In the genomic region with DNA sequence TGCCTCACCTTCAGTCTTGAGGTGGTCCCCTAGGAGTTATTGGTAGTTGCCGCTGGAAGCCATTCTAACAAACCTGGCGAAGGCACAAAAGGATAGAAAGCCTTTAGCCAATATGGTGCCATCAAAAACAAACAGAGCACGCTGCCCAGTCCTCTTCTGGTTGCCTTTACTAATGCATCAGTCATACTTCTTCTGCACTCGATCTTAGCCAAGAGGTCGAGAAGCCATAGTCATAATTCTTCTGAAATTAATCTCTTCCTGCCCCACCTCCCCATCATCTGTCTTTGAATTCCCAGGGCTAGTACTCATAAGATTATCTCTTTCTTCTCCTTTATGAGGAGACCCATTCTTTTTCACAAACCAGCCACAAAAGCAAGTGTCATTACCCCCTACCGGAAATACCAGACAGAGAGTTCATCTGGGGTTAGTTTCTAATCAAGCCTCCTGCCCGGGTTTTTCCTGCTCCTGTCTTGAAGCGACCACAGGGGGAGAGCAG, we compare ENCODE assay signal across 8 cellular contexts. TPM values are rescaled to one million over a fixed set of nuclear protein-coding genes. Genes with fewer than 3 reads are reported as not detected.
A peak's percentile ranks its signal among the peaks of the same experiment; 100 is the strongest.
DNase-seq lines count a peak whose midpoint lies in the region; ATAC-seq, FAIRE-seq and TF ChIP-seq lines count a peak whose summit lies in the region.

No MANE protein-coding gene starts in this region.

- H3K36me3 ChIP-seq in endothelial cell of umbilical vein (ENCODE audit: control insufficient read depth in 2 of 2, extremely low read depth in 1 of 2, insufficient read depth in 2 of 2, low read length in 2 of 2) (no peaks in the 10 kb centered on the region), prostate gland (no peaks in the 10 kb centered on the region), ovary (no peaks in the 10 kb centered on the region)

- TF ChIP-seq EP300 in ovary (IDR thresholded peaks at IDR 0.05): no peak

- POLR2A ChIA-PET in endothelial cell of umbilical vein (lab: Charles Lee): no interaction called here

- TF ChIP-seq POLR2A in endothelial cell of umbilical vein (IDR thresholded peaks at IDR 0.05; ENCODE audit: low read depth, low read length) (no peak), prostate gland (IDR thresholded peaks at IDR 0.05) (no peak), ovary (IDR thresholded peaks at IDR 0.05) (no peak)

- DNase-seq in OCI-M1 (lab: John Stamatoyannopoulos, UW) (peak; percentile 46), endothelial cell of umbilical vein (ENCODE audit: low read depth, low spot score) (peak; percentile 56), prostate gland (ENCODE audit: low spot score) (no peak), ovary (no peak), NCI-H146 treated with DMSO at 0.1 percent for 48 hours (lab: John Stamatoyannopoulos, UW; ENCODE audit: unreplicated experiment) (no peak)
- no peak for DNase-seq in activated effector memory CD4-positive, alpha-beta T cell treated with Interleukin-2 at 50 U/mL for 16 hours
- DNase-seq in activated CD4-positive, CD25-positive, alpha-beta regulatory T cell (lab: John Stamatoyannopoulos, UW): no peak

- H3K9me1 ChIP-seq in endothelial cell of umbilical vein (replicated peaks; ENCODE audit: control insufficient read depth, extremely low read depth, insufficient read depth, low read length): no peaks in the 10 kb centered on the region

- H3K4me3 ChIP-seq in endothelial cell of umbilical vein (replicated peaks in 1 of 3; ENCODE audit: insufficient read depth in 1 of 3, low read depth in 1 of 3, low read length in 3 of 3): no peak overlapping the region
- H3K4me3 ChIP-seq in prostate gland: no peak overlapping the region
- no peak overlapping the region for H3K4me3 ChIP-seq in ovary

- peak; percentile 44 for ATAC-seq in GM18511 (IDR thresholded peaks at IDR 0.05; ENCODE audit: unreplicated experiment)

- no peak overlapping the region for H2AFZ ChIP-seq in endothelial cell of umbilical vein (ENCODE audit: low read depth, low read length)

- 41% methylated on average over 8 of the region's 8 CpGs for WGBS in prostate gland
- 42 to 63% (median 46%) methylated on average over 8 of the region's 8 CpGs for WGBS in ovary, 3 donors

- dilution Hi-C loops in endothelial cell of umbilical vein (cut with MboI; ENCODE audit: extremely low pct_ligation_motif_present, low sequenced_read_pairs): no loop called here

- no peaks in the 10 kb centered on the region for H3K9me3 ChIP-seq in endothelial cell of umbilical vein (replicated peaks; ENCODE audit: control insufficient read depth, insufficient read depth, low read length)
- no peaks in the 10 kb centered on the region for H3K9me3 ChIP-seq in prostate gland
- H3K9me3 ChIP-seq in ovary: no peaks in the 10 kb centered on the region

- H3K27me3 ChIP-seq in endothelial cell of umbilical vein (ENCODE audit: control insufficient read depth in 2 of 2, insufficient read depth in 2 of 2, low read length in 2 of 2) (no peaks in the 10 kb centered on the region), prostate gland (replicated peaks; ENCODE audit: insufficient read depth) (no peaks in the 10 kb centered on the region), ovary (no peaks in the 10 kb centered on the region)

- H3K27ac ChIP-seq in endothelial cell of umbilical vein (ENCODE audit: insufficient read depth, low read depth, low read length) (no peak overlapping the region), prostate gland (peak overlapping the region; percentile 34 to 60), ovary (no peak overlapping the region)

- H4K20me1 ChIP-seq in endothelial cell of umbilical vein (replicated peaks; ENCODE audit: control insufficient read depth, extremely low read depth, insufficient read depth, low read length): no peaks in the 10 kb centered on the region

- intact Hi-C loops in endothelial cell of umbilical vein (cut with micrococcal nuclease) (loop anchor here (1.0 kb wide), 1 partner anchor 210 kb away; no protein-coding TSS in a partner anchor), prostate gland (cut with DNase I) (no loop called here), ovary (cut with DNase I) (no loop called here)

- CTCF ChIA-PET in endothelial cell of umbilical vein (lab: Charles Lee): no interaction called here

- no peaks in the 10 kb centered on the region for H3K79me2 ChIP-seq in endothelial cell of umbilical vein (ENCODE audit: control insufficient read depth, insufficient read depth, low read length)

- no peak overlapping the region for H3K9ac ChIP-seq in endothelial cell of umbilical vein (replicated peaks; ENCODE audit: extremely low read depth, insufficient read depth, low read length)

- H3K4me1 ChIP-seq in endothelial cell of umbilical vein (ENCODE audit: control insufficient read depth, extremely low read depth, insufficient read depth, low read length) (peaks cover 16% of the 10 kb centered on the region), prostate gland (replicated peaks) (no peaks in the 10 kb centered on the region), ovary (ENCODE audit: insufficient read depth) (no peaks in the 10 kb centered on the region)

- FAIRE-seq in endothelial cell of umbilical vein (lab: Jason Lieb, UNC): peak; percentile 90

- H3K4me2 ChIP-seq in endothelial cell of umbilical vein (ENCODE audit: insufficient read depth, low read length): peak overlapping the region; percentile 37

- no TSS peak for BruUV-seq in endothelial cell of umbilical vein (replicated peaks; lab: Mats Ljungman, UMichigan)

- TF ChIP-seq CTCF in endothelial cell of umbilical vein (IDR thresholded peaks at IDR 0.05; ENCODE audit: extremely low read depth in 1 of 2, insufficient read depth in 1 of 2, low read depth in 1 of 2, low read length in 2 of 2): no peak
- TF ChIP-seq CTCF in prostate gland (IDR thresholded peaks at IDR 0.05): no peak
- no peak for TF ChIP-seq CTCF in ovary (IDR thresholded peaks at IDR 0.05)

TF ChIP-seq in endothelial cell of umbilical vein, 7 proteins besides CTCF, POLR2A, EP300 and RAD21:
- TF ChIP-seq GATA2 (IDR thresholded peaks at IDR 0.05; ENCODE audit: insufficient read depth, insufficient read length, low read depth, low read length) (peak; percentile 98), POLR2AphosphoS5 (IDR thresholded peaks at IDR 0.05; ENCODE audit: insufficient read depth, low read depth, low read length) (peak; percentile 74), FOS (IDR thresholded peaks at IDR 0.05; ENCODE audit: borderline replicate concordance, insufficient read depth, low read length) (peak; percentile 87), EZH2 (IDR thresholded peaks at IDR 0.05; ENCODE audit: borderline replicate concordance, low read depth, low read length, severe bottlenecking) (no peak), JUN (IDR thresholded peaks at IDR 0.05; ENCODE audit: borderline replicate concordance, insufficient read depth, insufficient read length, low read depth) (peak; percentile 7)
- TF ChIP-seq, protein P1, sequence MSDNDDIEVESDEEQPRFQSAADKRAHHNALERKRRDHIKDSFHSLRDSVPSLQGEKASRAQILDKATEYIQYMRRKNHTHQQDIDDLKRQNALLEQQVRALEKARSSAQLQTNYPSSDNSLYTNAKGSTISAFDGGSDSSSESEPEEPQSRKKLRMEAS (IDR thresholded peaks at IDR 0.05; ENCODE audit: insufficient read depth, insufficient read length): no peak

RNA-seq across cellular contexts. Expression of a gene that starts 21.4 kb away (rescaled TPM):
- not detected in 2 replicates for total RNA-seq in endothelial cell of umbilical vein
- not detected in 2 replicates for polyA plus RNA-seq in endothelial cell of umbilical vein
- not detected in 2 replicates for polyA plus RNA-seq in endothelial cell of umbilical vein (2011; cell fraction: cytosol; rRNA removed)
- not detected in 2 replicates for polyA plus RNA-seq in endothelial cell of umbilical vein (2011; cell fraction: nucleus; rRNA removed)
- polyA plus RNA-seq in endothelial cell of umbilical vein (2012): not detected in 2 replicates
- polyA minus RNA-seq in endothelial cell of umbilical vein: not detected in 2 replicates
- not detected for polyA minus RNA-seq in endothelial cell of umbilical vein (2011; cell fraction: cytosol; rRNA and poly(A)+ RNA removed)
- not detected in 2 replicates for polyA minus RNA-seq in endothelial cell of umbilical vein (2011; cell fraction: nucleus; rRNA and poly(A)+ RNA removed)
- 100 to 1,000 TPM; 164 to 332 TPM for total RNA-seq in prostate gland
- 100 to 1,000 TPM in 1 of 7 donors, 10 to 100 TPM in 1, 1 to 10 TPM in 3, under 1 TPM in 1, not detected in 1; 0.35 to 102 (median 9.0) TPM for total RNA-seq in ovary
- under 1 TPM; 0.06 to 0.13 TPM for polyA plus RNA-seq in ovary

Comparison
In these comparisons a context has a peak if more than half of its experiments do, and no peak if none do; other contexts are left out.
1. DNase-seq: peak in OCI-M1 (single experiment) and endothelial cell of umbilical vein (single experiment); none in prostate gland (single experiment), activated effector memory CD4-positive, alpha-beta T cell treated with Interleukin-2 at 50 U/mL for 16 hours (single experiment), ovary (0 of 5), NCI-H146 treated with DMSO at 0.1 percent for 48 hours (single experiment) and activated CD4-positive, CD25-positive, alpha-beta regulatory T cell (0 of 4).
2. H3K27ac ChIP-seq: peak in prostate gland (2 of 2); none in endothelial cell of umbilical vein (single experiment) and ovary (0 of 2).